In the genomic region with DNA sequence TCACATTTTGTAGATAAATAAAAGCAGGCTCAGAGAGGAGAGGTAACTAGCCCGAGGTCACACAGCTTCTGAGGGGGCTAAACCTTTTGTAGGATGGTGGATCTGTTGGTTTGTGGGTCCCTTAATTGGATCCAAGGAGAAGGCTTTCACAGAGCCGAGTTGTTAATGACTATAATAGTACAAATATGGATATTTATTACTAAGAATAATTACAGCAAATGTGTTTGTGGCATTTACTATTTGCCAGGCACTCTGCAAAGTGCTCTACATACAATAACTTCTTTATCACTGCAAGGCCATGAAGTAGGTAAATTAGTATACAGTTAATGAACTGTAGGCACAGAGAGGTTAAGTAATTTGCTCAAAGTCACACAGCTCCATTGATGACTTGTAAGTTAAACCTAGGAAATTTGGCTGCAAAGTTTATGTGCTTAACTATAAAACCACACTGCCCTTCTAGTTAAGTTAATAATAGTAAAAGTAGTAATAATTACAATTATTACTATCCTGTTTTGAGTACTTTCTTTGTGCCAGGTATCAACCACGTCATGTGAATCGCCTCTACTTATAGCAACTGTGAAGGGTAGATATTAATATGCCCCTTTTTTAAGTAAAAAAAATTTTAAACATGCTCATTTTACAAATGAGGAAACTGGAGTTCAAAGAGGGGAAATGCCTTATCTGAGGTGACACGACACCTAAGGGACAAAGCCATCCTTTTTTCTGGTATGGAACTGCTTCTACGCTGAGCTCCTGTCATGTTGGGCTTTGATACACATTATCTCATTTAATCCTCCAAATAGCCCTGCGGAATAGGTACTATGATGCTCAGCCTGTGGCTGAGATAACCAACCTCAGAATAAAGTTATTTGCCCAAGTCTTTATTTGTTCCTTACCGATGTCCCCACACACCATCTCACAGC, we compare ENCODE assay signal across 8 cellular contexts. TPM values are rescaled to one million over a fixed set of nuclear protein-coding genes. Genes with fewer than 3 reads are reported as not detected.
DNase-seq lines count a peak whose midpoint lies in the region; ATAC-seq, FAIRE-seq and TF ChIP-seq lines count a peak whose summit lies in the region.

No MANE protein-coding gene starts in this region.

- SMC1A ChIA-PET in GM12878 (lab: Charles Lee; ENCODE audit: uncharacterized antibody, unreplicated experiment), result interaction anchor here (0.6 to 13.6 kb wide), 18 partner anchors 11 to 292 kb away, joined by 3 to 186 read pairs (median 4); no protein-coding TSS in a partner anchor

- no peak for TF ChIP-seq EP300 in GM12878 (IDR thresholded peaks at IDR 0.05; ENCODE audit: borderline replicate concordance in 1 of 2, control insufficient read depth in 1 of 2, low read depth in 2 of 2, low read length in 2 of 2)

- CTCF ChIA-PET in GM12878 (lab: Yijun Ruan, JAX), result interaction anchor here (0.8 to 14.2 kb wide), 9 partner anchors 9 to 277 kb away, joined by 3 to 330 read pairs (median 4); no protein-coding TSS in a partner anchor

- no peak for DNase-seq in heart left ventricle
- no peak for DNase-seq in left cardiac atrium
- DNase-seq in GM12878 (ENCODE audit: low read depth, low spot score), result no peak
- DNase-seq in mesenchymal stem cell, result no peak
- DNase-seq in uterus, result no peak
- no peak for DNase-seq in GDM1 (lab: John Stamatoyannopoulos, UW)
- DNase-seq in 8988T, result no peak

- H2AFZ ChIP-seq in GM12878 (ENCODE audit: control insufficient read depth, low read depth, low read length) (peak overlapping the region; percentile 77), mesenchymal stem cell (ENCODE audit: low read depth, low read length) (no peak overlapping the region)

- 68 to 74% (median 69%) methylated on average over 8 of the region's 8 CpGs for WGBS in heart left ventricle, 4 donors
- WGBS in GM12878 (ENCODE audit: insufficient coverage, insufficient replicate concordance, low lambda C conversion rate, missing lambda C conversion rate), result 78% methylated on average over 8 of the region's 8 CpGs
- WGBS in mesenchymal stem cell, result 88% methylated on average over 5 of the region's 8 CpGs

- H2AK5ac ChIP-seq in mesenchymal stem cell (ENCODE audit: low read length, severe bottlenecking), result peak overlapping the region; percentile 65

- no peak for FAIRE-seq in GM12878 (lab: Jason Lieb, UNC)

- peak overlapping the region; percentile 73 to 74 for H3K4ac ChIP-seq in mesenchymal stem cell (ENCODE audit: low read depth in 1 of 2, low read length in 2 of 2)

- TF ChIP-seq RAD21 in GM12878 (IDR thresholded peaks at IDR 0.05; ENCODE audit: insufficient read depth, low read depth, low read length), result no peak

- H3K9ac ChIP-seq in GM12878 (ENCODE audit: control insufficient read depth, insufficient read depth, low read length) (peak overlapping the region; percentile 74), mesenchymal stem cell (ENCODE audit: low read length) (peak overlapping the region; percentile 96)

- TF ChIP-seq POLR2A in heart left ventricle (IDR thresholded peaks at IDR 0.05) (no peak), GM12878 (IDR thresholded peaks at IDR 0.05; ENCODE audit: low read depth, low read length) (no peak), uterus (IDR thresholded peaks at IDR 0.05) (no peak)

- RAD21 ChIA-PET in GM12878 (lab: Charles Lee; ENCODE audit: unreplicated experiment), result interaction anchor here (0.9 to 16.1 kb wide), 14 partner anchors 7 to 276 kb away, joined by 3 to 421 read pairs (median 18); partner anchors contain the start of gene BHLHE40

- ATAC-seq in heart left ventricle, result no peak
- no peak for ATAC-seq in left cardiac atrium
- ATAC-seq in GM12878, result no peak
- ATAC-seq in HG02623 (IDR thresholded peaks at IDR 0.05; ENCODE audit: unreplicated experiment), result no peak

- H4K91ac ChIP-seq in mesenchymal stem cell (ENCODE audit: low read length), result no peak overlapping the region

- H3K36me3 ChIP-seq in heart left ventricle (peaks cover 0 to 30% (median 15%) of the 10 kb centered on the region in 9 donors), GM12878 (ENCODE audit: control insufficient read depth in 2 of 2, insufficient read depth in 2 of 2, low read length in 1 of 2) (peaks cover 4 to 7% of the 10 kb centered on the region in 2 experiments), mesenchymal stem cell (ENCODE audit: control insufficient read depth in 1 of 2, insufficient read depth in 2 of 2, low read depth in 1 of 2, low read length in 2 of 2) (peaks cover 18 to 19% of the 10 kb centered on the region in 2 experiments), uterus (no peaks in the 10 kb centered on the region)

- H3K79me1 ChIP-seq in mesenchymal stem cell (replicated peaks; ENCODE audit: low read length, poor library complexity, severe bottlenecking), result no peaks in the 10 kb centered on the region

- H2BK120ac ChIP-seq in mesenchymal stem cell (ENCODE audit: low read depth, low read length), result peak overlapping the region; percentile 50

- no peaks in the 10 kb centered on the region for H3K27me3 ChIP-seq in heart left ventricle
- H3K27me3 ChIP-seq in GM12878 (replicated peaks in 1 of 2; ENCODE audit: control insufficient read depth in 2 of 2, insufficient read depth in 2 of 2, low read length in 1 of 2), result no peaks in the 10 kb centered on the region
- no peaks in the 10 kb centered on the region for H3K27me3 ChIP-seq in mesenchymal stem cell (ENCODE audit: control insufficient read depth in 1 of 2, insufficient read depth in 1 of 2, low read length in 2 of 2)
- no peaks in the 10 kb centered on the region for H3K27me3 ChIP-seq in uterus

- H3K9me3 ChIP-seq in heart left ventricle (no peaks in the 10 kb centered on the region), GM12878 (replicated peaks; ENCODE audit: control insufficient read depth, insufficient read depth, low read length) (no peaks in the 10 kb centered on the region), mesenchymal stem cell (ENCODE audit: control insufficient read depth, low read length) (no peaks in the 10 kb centered on the region), uterus (no peaks in the 10 kb centered on the region)

- no peak overlapping the region for H2BK12ac ChIP-seq in mesenchymal stem cell (ENCODE audit: low read length in 2 of 2)

- H3K4me1 ChIP-seq in heart left ventricle (peaks cover 10 to 80% (median 58%) of the 10 kb centered on the region in 12 donors), GM12878 (ENCODE audit: control insufficient read depth, insufficient read depth, low read length) (peaks cover 38% of the 10 kb centered on the region), mesenchymal stem cell (ENCODE audit: control insufficient read depth, insufficient read depth, low read depth, low read length) (peaks cover 34% of the 10 kb centered on the region), uterus (peaks cover 0 to 22% of the 10 kb centered on the region in 2 donors)

- no peak overlapping the region for H2BK15ac ChIP-seq in mesenchymal stem cell (ENCODE audit: low read depth, poor library complexity, severe bottlenecking)

- no peak overlapping the region for H3K23ac ChIP-seq in mesenchymal stem cell (ENCODE audit: low read length in 2 of 2)

- BruUV-seq in GM12878 (replicated peaks; lab: Mats Ljungman, UMichigan), result no TSS peak

- no peaks in the 10 kb centered on the region for H4K20me1 ChIP-seq in GM12878 (ENCODE audit: control insufficient read depth, insufficient read depth)

- intact Hi-C loops in heart left ventricle (cut with DNase I), result loop anchor here in 6 of 10 donors (2.0 kb wide), 3 partner anchors 29 to 39 kb away; no protein-coding TSS in a partner anchor
- intact Hi-C loops in left cardiac atrium (cut with DNase I), result loop anchor here (2.0 to 10.0 kb wide), 2 partner anchors 39 to 263 kb away; no protein-coding TSS in a partner anchor
- intact Hi-C loops in GM12878 (cut with micrococcal nuclease; ENCODE audit: unreplicated experiment), result loop anchor here (10.0 kb wide), 1 partner anchor 483 kb away; no protein-coding TSS in a partner anchor
- intact Hi-C loops in uterus (cut with DNase I; ENCODE audit: low total_unique reads), result no loop called here

- POLR2A ChIA-PET in GM12878 (lab: Charles Lee), result interaction anchor here (0.5 to 14.4 kb wide), 12 partner anchors 12 to 232 kb away, joined by 3 to 230 read pairs (median 6); no protein-coding TSS in a partner anchor

- H3K79me2 ChIP-seq in GM12878 (ENCODE audit: control insufficient read depth, insufficient read depth, low read length), result peaks cover 29% of the 10 kb centered on the region

- H3K27ac ChIP-seq in heart left ventricle, result peak overlapping the region; percentile 83 to 100 (median 100)
- H3K27ac ChIP-seq in GM12878 (ENCODE audit: control insufficient read depth, insufficient read depth), result peak overlapping the region; percentile 86
- peak overlapping the region; percentile 82 for H3K27ac ChIP-seq in mesenchymal stem cell (ENCODE audit: low read length, poor library complexity, severe bottlenecking)
- H3K27ac ChIP-seq in uterus, result peak overlapping the region; percentile 96 to 99

- TF ChIP-seq CTCF in heart left ventricle (IDR thresholded peaks at IDR 0.05), result no peak
- TF ChIP-seq CTCF in GM12878 (IDR thresholded peaks at IDR 0.05 in 2 of 3, conservative IDR thresholded peaks at IDR 0.05 in 1 of 3; ENCODE audit: control insufficient read depth in 2 of 3, extremely low read depth in 1 of 3, insufficient read depth in 1 of 3, low read depth in 3 of 3, low read length in 3 of 3), result no peak
- no peak for TF ChIP-seq CTCF in uterus (IDR thresholded peaks at IDR 0.05)

- peak overlapping the region; percentile 99 for H3K4me2 ChIP-seq in GM12878 (ENCODE audit: control insufficient read depth, insufficient read depth)
- peak overlapping the region; percentile 61 for H3K4me2 ChIP-seq in mesenchymal stem cell (ENCODE audit: low read length, poor library complexity, severe bottlenecking)

- peak overlapping the region in 11 of 12 donors; percentile 9 to 100 (median 49) for H3K4me3 ChIP-seq in heart left ventricle
- H3K4me3 ChIP-seq in GM12878, result peak overlapping the region; percentile 70
- peak overlapping the region in 1 of 2 experiments; percentile 69 for H3K4me3 ChIP-seq in mesenchymal stem cell (ENCODE audit: insufficient read depth in 1 of 2, low read depth in 1 of 2, low read length in 2 of 2)
- peak overlapping the region; percentile 40 to 48 for H3K4me3 ChIP-seq in uterus

- H2BK5ac ChIP-seq in mesenchymal stem cell (ENCODE audit: low read depth, low read length, poor library complexity, severe bottlenecking), result no peak overlapping the region

- peak overlapping the region; percentile 83 to 88 for H3K18ac ChIP-seq in mesenchymal stem cell (ENCODE audit: low read depth in 1 of 2, low read length in 2 of 2)

- no peak overlapping the region for H4K8ac ChIP-seq in mesenchymal stem cell (ENCODE audit: low read length)

- in situ Hi-C loops in GM12878 (cut with MboI), result no loop called here

- H3K14ac ChIP-seq in mesenchymal stem cell (ENCODE audit: low read length in 2 of 2), result no peak overlapping the region

RNA-seq across cellular contexts. Expression of gene BHLHE40, which starts 8.4 kb away (rescaled TPM):
- 100 to 1,000 TPM in 1 of 9 donors, 10 to 100 TPM in 7, 1 to 10 TPM in 1; 8.5 to 109 (median 37.4) TPM for total RNA-seq in heart left ventricle
- 10 to 100 TPM; 10.7 to 12.5 TPM for polyA plus RNA-seq in heart left ventricle
- 10 to 100 TPM; 31.1 to 85.6 TPM for total RNA-seq in left cardiac atrium
- 205 and 214 TPM in 2 replicates for total RNA-seq in GM12878 (2013; cell fraction: nucleolus; rRNA removed)
- 58.3 and 61.5 TPM in 2 replicates for total RNA-seq in GM12878 (2014; rRNA removed)
- total RNA-seq in GM12878 (2014; rRNA removed; fragmentation: Illumina TruSeq; extraction: Trizol), result 36.1 and 36.5 TPM in 2 replicates
- total RNA-seq in GM12878 (2021), result 91.3 and 93.1 TPM in 2 replicates
- 64.3 TPM for polyA plus RNA-seq in GM12878 (2011; ENCODE audit: low read depth)
- polyA plus RNA-seq in GM12878 (2011; rRNA removed), result 60.8 and 106 TPM in 2 replicates
- 91.6 and 128 TPM in 2 replicates for polyA plus RNA-seq in GM12878 (2011; cell fraction: cytosol; rRNA removed)
- polyA plus RNA-seq in GM12878 (2011; cell fraction: nucleus; rRNA removed), result 163 and 169 TPM in 2 replicates
- polyA plus RNA-seq in GM12878 (2012), result 106 and 116 TPM in 2 replicates
- 65.9 and 78.8 TPM in 2 replicates for polyA plus RNA-seq in GM12878 (2014; fragmentation: Illumina TruSeq; extraction: Trizol)
- polyA plus RNA-seq in GM12878 (2014; fragmentation: Nextera tagmentation; extraction: Ambion mirVana), result 10 to 100 TPM; 25.2 to 38.6 TPM
- polyA plus RNA-seq in GM12878 (2014; rRNA removed), result 62.4 and 63.6 TPM in 2 replicates
- polyA plus RNA-seq in GM12878 (2016; fragmentation: Nextera tagmentation; extraction: Ambion mirVana), result 10 to 100 TPM; 43.9 to 44.5 TPM
- 93.4 and 100 TPM in 2 replicates for polyA minus RNA-seq in GM12878 (2011; rRNA and poly(A)+ RNA removed)
- polyA minus RNA-seq in GM12878 (2011; cell fraction: cytosol; rRNA and poly(A)+ RNA removed), result 60.8 and 70.8 TPM in 2 replicates
- polyA minus RNA-seq in GM12878 (2011; cell fraction: nucleus; rRNA and poly(A)+ RNA removed), result 99.1 and 124 TPM in 2 replicates
- 88.3 TPM for polyA plus RNA-seq in mesenchymal stem cell (2013, experiment 1 of 2)
- polyA plus RNA-seq in mesenchymal stem cell (2013, experiment 2 of 2), result 79.7 TPM
- total RNA-seq in uterus, result 10 to 100 TPM; 11.4 to 84.2 (median 28.1) TPM
